16 cellular contexts compared by ENCODE assay signal in genomic region chr9:27675354-27675753, GRCh38.
"Had no signal": no experiment of that assay in that cellular context is flagged by ENCODE, and none has a peak within 500 bp of the region (broad histone marks: within the 10 kb centered on the region; RNA-seq: fewer than 3 reads in every experiment).

No MANE protein-coding gene starts in this region.

- DNase-seq: central memory CD4-positive, alpha-beta T cell; effector CD8-positive, alpha-beta T cell; heart right ventricle; kidney glomerular epithelial cell; mucosa of descending colon; naive thymus-derived CD8-positive, alpha-beta T cell; sigmoid colon; stimulated activated CD4-positive, alpha-beta T cell treated with anti-CD3 and anti-CD28 coated beads, Interleukin-12 subunit alpha, Interleukin-12 subunit beta, amount 100 ng/mL, for 4 hours; stimulated activated naive CD4-positive, alpha-beta T cell; stomach; substantia nigra; transverse colon had no signal

- H3K36me3 Mint-ChIP-seq: naive thymus-derived CD8-positive, alpha-beta T cell had no signal

- H3K27ac ChIP-seq: coronary artery, heart right ventricle, right atrium auricular region, sigmoid colon, skin epidermis, stomach, thoracic aorta, transverse colon had no signal

- H3K4me3 Mint-ChIP-seq: naive thymus-derived CD8-positive, alpha-beta T cell had no signal

- H3K27ac Mint-ChIP-seq: naive thymus-derived CD8-positive, alpha-beta T cell had no signal

- H3K27me3 ChIP-seq: right atrium auricular region, sigmoid colon, stomach, transverse colon had no signal

- H3K4me1 ChIP-seq: sigmoid colon had no signal

- H3K4me1 Mint-ChIP-seq: naive thymus-derived CD8-positive, alpha-beta T cell had no signal

- H3K9me3 ChIP-seq: heart right ventricle, mucosa of descending colon, right atrium auricular region, sigmoid colon, stomach, thoracic aorta, transverse colon had no signal

- ATAC-seq: heart right ventricle; mucosa of descending colon; naive thymus-derived CD8-positive, alpha-beta T cell had no signal

- H3K4me3 ChIP-seq: coronary artery, heart right ventricle, mucosa of descending colon, right atrium auricular region, sigmoid colon, skin epidermis, stomach, thoracic aorta, transverse colon had no signal

- H3K36me3 ChIP-seq: heart right ventricle, right atrium auricular region, sigmoid colon, stomach, thoracic aorta, transverse colon had no signal

- H3K9me3 Mint-ChIP-seq: naive thymus-derived CD8-positive, alpha-beta T cell had no signal
